Comparison of ENCODE assay signal across 2 cellular contexts in genomic region chr12:53932915-53933314, GRCh38.
TF ChIP-seq lines count a peak whose summit lies in the region.

No MANE protein-coding gene starts in this region.

TF ChIP-seq in GM23338, 12 proteins besides CTCF, POLR2A, EP300 and RAD21:
- TF ChIP-seq CREB1 (CRISPR knock-in tag; IDR thresholded peaks at IDR 0.05; ENCODE audit: low read depth) (no peak), REST (IDR thresholded peaks at IDR 0.05; ENCODE audit: unreplicated experiment) (no peak), EZH2 (IDR thresholded peaks at IDR 0.05; ENCODE audit: low read depth, unreplicated experiment) (peak; percentile 61), JUNB (IDR thresholded peaks at IDR 0.05; ENCODE audit: unreplicated experiment) (no peak), EZH2phosphoT487 (IDR thresholded peaks at IDR 0.05; ENCODE audit: unreplicated experiment) (no peak), ZNF331 (CRISPR knock-in tag; IDR thresholded peaks at IDR 0.05; ENCODE audit: low read depth) (no peak), NANOG (IDR thresholded peaks at IDR 0.05; ENCODE audit: borderline replicate concordance) (no peak), ETS1 (IDR thresholded peaks at IDR 0.05) (no peak)

TF ChIP-seq in H1, 55 proteins besides CTCF, POLR2A, EP300 and RAD21:
- TF ChIP-seq ATF2 (IDR thresholded peaks at IDR 0.05; ENCODE audit: low read length): no peak
- TF ChIP-seq CBX8 (IDR thresholded peaks at IDR 0.05; ENCODE audit: borderline replicate concordance, low read depth, low read length): peak; percentile 57; the same call in 1 of the 2 replicates
- TF ChIP-seq RBBP5 (IDR thresholded peaks at IDR 0.05; ENCODE audit: borderline replicate concordance, low read depth, low read length): no peak
- TF ChIP-seq CREB1 (IDR thresholded peaks at IDR 0.05): no peak
